ENCODE assay signal across 9 cellular contexts in the genomic region with DNA sequence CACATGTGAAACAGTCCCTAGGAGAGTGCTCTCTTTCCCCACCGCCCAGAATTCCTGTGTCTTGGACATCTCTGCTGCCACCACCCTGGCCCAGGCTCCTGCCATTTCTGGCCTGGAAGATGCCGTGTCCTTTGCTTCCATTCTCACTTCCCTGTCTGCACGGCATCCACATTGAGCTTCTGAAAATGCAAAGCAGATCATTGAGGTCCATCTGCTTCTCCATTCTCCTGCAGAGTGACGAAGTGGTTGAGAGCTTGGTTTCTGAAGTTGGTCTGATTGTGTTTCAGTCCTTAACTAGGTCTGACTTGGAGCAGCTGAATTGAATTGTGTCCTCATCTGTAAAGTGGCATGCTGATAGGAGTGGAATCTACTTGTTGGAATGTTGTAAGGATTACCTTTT.
A peak's percentile ranks its signal among the peaks of the same experiment; 100 is the strongest.
DNase-seq lines count a peak whose midpoint lies in the region; ATAC-seq lines count a peak whose summit lies in the region.
"Had no signal": no experiment of that assay in that cellular context is flagged by ENCODE, and none has a peak within 500 bp of the region (broad histone marks: within the 10 kb centered on the region; RNA-seq: fewer than 3 reads in every experiment).

No MANE protein-coding gene starts in this region.

- H3K27ac Mint-ChIP-seq in naive B cell: peak overlapping the region; percentile 69 to 95 (median 89)
- H3K27ac Mint-ChIP-seq in activated CD8-positive, alpha-beta T cell treated with anti-CD3 and anti-CD28 coated beads, Interleukin-2, amount 10 ng/mL, durations not matched to agents 7 days and 5 days: no peak overlapping the region
- H3K27ac Mint-ChIP-seq: progenitor cell of endocrine pancreas had no signal

- POLR2A ChIA-PET in activated CD8-positive, alpha-beta T cell treated with anti-CD3 and anti-CD28 coated beads, Interleukin-2, amount 10 ng/mL, durations not matched to agents 7 days and 5 days (lab: Charles Lee): interaction anchor here (1.1 kb wide), 1 partner anchor 11 kb away, joined by 3 read pairs; no protein-coding TSS in a partner anchor

- peaks cover 68 to 86% (median 76%) of the 10 kb centered on the region in 3 donors for H3K4me1 Mint-ChIP-seq in naive B cell
- H3K4me1 Mint-ChIP-seq in activated CD8-positive, alpha-beta T cell treated with anti-CD3 and anti-CD28 coated beads, Interleukin-2, amount 10 ng/mL, durations not matched to agents 7 days and 5 days (ENCODE audit: low read depth): no peaks in the 10 kb centered on the region

- peaks cover 0 to 2% (median 0%) of the 10 kb centered on the region in 7 donors for H3K9me3 Mint-ChIP-seq in naive B cell
- no peaks in the 10 kb centered on the region for H3K9me3 Mint-ChIP-seq in activated CD8-positive, alpha-beta T cell treated with anti-CD3 and anti-CD28 coated beads, Interleukin-2, amount 10 ng/mL, durations not matched to agents 7 days and 5 days (ENCODE audit: insufficient read depth)

- CTCF ChIA-PET in activated CD8-positive, alpha-beta T cell treated with anti-CD3 and anti-CD28 coated beads, Interleukin-2, amount 10 ng/mL, durations not matched to agents 7 days and 5 days (lab: Charles Lee): interaction anchor here (1.2 to 1.4 kb wide), 3 partner anchors 19 to 52 kb away, joined by 3 to 5 read pairs (median 4); no protein-coding TSS in a partner anchor

- peaks cover 6 to 20% of the 10 kb centered on the region in 2 donors for H3K36me3 Mint-ChIP-seq in naive B cell
- H3K36me3 Mint-ChIP-seq in activated CD8-positive, alpha-beta T cell treated with anti-CD3 and anti-CD28 coated beads, Interleukin-2, amount 10 ng/mL, durations not matched to agents 7 days and 5 days (ENCODE audit: low read depth): peaks cover 18% of the 10 kb centered on the region

- H3K27me3 Mint-ChIP-seq in naive B cell: no peaks in the 10 kb centered on the region
- H3K27me3 Mint-ChIP-seq in activated CD8-positive, alpha-beta T cell treated with anti-CD3 and anti-CD28 coated beads, Interleukin-2, amount 10 ng/mL, durations not matched to agents 7 days and 5 days (ENCODE audit: low read depth): no peaks in the 10 kb centered on the region
- H3K27me3 Mint-ChIP-seq: progenitor cell of endocrine pancreas had no signal

- ATAC-seq in GM18873 (IDR thresholded peaks at IDR 0.05; ENCODE audit: low FRiP score, unreplicated experiment) (peak; percentile 79), GM21619 (IDR thresholded peaks at IDR 0.05; ENCODE audit: unreplicated experiment) (peak; percentile 74), HG03354 (IDR thresholded peaks at IDR 0.05; ENCODE audit: poor library complexity, severe bottlenecking, unreplicated experiment) (peak; percentile 86), naive B cell (ENCODE audit: low read depth in 2 of 2) (peak; percentile 71 to 72)
- ATAC-seq in activated CD8-positive, alpha-beta T cell treated with anti-CD3 and anti-CD28 coated beads, Interleukin-2, amount 10 ng/mL, durations not matched to agents 7 days and 5 days: no peak

- H3K4me3 Mint-ChIP-seq in naive B cell: peak overlapping the region in 7 of 8 donors; percentile 4 to 71 (median 49)
- H3K4me3 Mint-ChIP-seq in activated CD8-positive, alpha-beta T cell treated with anti-CD3 and anti-CD28 coated beads, Interleukin-2, amount 10 ng/mL, durations not matched to agents 7 days and 5 days: no peak overlapping the region

- DNase-seq in naive B cell: peak; percentile 46
- DNase-seq in GF-D8 (lab: John Stamatoyannopoulos, UW): no peak
- DNase-seq in putamen (ENCODE audit: low spot score): no peak
- no peak for DNase-seq in activated CD8-positive, alpha-beta T cell treated with anti-CD3 and anti-CD28 coated beads, Interleukin-2, amount 10 ng/mL, durations not matched to agents 7 days and 5 days
- DNase-seq: activated gamma-delta T cell treated with Interleukin-2 at 50 U/mL for 16 hours had no signal
